In the genomic region with DNA sequence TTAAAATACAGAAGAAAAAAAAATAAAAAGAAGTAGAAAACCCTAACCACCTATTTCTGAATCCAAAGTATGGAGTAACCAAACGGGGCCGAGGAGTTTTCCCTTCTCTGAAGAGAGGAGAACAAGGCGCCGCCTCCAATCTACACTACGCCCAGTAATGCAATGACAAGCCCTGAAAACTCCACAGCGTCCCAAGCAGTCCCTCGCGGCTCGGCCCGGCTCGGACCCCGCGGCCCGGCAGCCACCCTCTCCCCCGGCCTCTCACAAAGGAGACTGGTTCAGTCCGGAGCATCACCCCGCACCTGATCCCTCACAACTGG, we compare ENCODE assay signal across 2 cellular contexts.
TF ChIP-seq lines count a peak whose summit lies in the region.

No MANE protein-coding gene starts in this region.

TF ChIP-seq in A549, 52 proteins besides CTCF, POLR2A, EP300 and RAD21:
- TF ChIP-seq, protein P1, sequence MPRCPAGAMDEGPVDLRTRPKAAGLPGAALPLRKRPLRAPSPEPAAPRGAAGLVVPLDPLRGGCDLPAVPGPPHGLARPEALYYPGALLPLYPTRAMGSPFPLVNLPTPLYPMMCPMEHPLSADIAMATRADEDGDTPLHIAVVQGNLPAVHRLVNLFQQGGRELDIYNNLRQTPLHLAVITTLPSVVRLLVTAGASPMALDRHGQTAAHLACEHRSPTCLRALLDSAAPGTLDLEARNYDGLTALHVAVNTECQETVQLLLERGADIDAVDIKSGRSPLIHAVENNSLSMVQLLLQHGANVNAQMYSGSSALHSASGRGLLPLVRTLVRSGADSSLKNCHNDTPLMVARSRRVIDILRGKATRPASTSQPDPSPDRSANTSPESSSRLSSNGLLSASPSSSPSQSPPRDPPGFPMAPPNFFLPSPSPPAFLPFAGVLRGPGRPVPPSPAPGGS (IDR thresholded peaks at IDR 0.05), result no peak
- no peak for TF ChIP-seq ESRRA (IDR thresholded peaks at IDR 0.05; ENCODE audit: borderline replicate concordance, low read length)
- 0 out of 2 replicates have a peak, but pooled peaks have one; percentile 33 for TF ChIP-seq KDM5A (IDR thresholded peaks at IDR 0.05)
- TF ChIP-seq, protein P2, sequence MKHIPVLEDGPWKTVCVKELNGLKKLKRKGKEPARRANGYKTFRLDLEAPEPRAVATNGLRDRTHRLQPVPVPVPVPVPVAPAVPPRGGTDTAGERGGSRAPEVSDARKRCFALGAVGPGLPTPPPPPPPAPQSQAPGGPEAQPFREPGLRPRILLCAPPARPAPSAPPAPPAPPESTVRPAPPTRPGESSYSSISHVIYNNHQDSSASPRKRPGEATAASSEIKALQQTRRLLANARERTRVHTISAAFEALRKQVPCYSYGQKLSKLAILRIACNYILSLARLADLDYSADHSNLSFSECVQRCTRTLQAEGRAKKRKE (CRISPR knock-in tag; IDR thresholded peaks at IDR 0.05; ENCODE audit: low read depth), result no peak

TF ChIP-seq in IMR-90, 13 proteins besides CTCF, POLR2A, EP300 and RAD21:
- TF ChIP-seq MXI1 (IDR thresholded peaks at IDR 0.05; ENCODE audit: borderline replicate concordance, low read depth, low read length) (no peak), USF2 (IDR thresholded peaks at IDR 0.05; ENCODE audit: low read depth, low read length) (no peak), BHLHE40 (IDR thresholded peaks at IDR 0.05; ENCODE audit: low read depth, low read length) (no peak), CHD1 (IDR thresholded peaks at IDR 0.05; ENCODE audit: low read depth, low read length) (no peak), MAFK (IDR thresholded peaks at IDR 0.05; ENCODE audit: low read depth, low read length) (no peak), RCOR1 (IDR thresholded peaks at IDR 0.05; ENCODE audit: insufficient replicate concordance, low read length) (no peak), FOS (IDR thresholded peaks at IDR 0.05; ENCODE audit: low read depth, low read length) (no peak), SMC3 (IDR thresholded peaks at IDR 0.05; ENCODE audit: low read depth, low read length) (no peak), NFE2L2 (IDR thresholded peaks at IDR 0.05; ENCODE audit: low read depth, low read length) (no peak)
